In genomic region chr11:469026-469683, GRCh38 we compare ENCODE assay signal across 7 cellular contexts. TPM values are rescaled to one million over a fixed set of nuclear protein-coding genes. Genes with fewer than 3 reads are reported as not detected.
DNase-seq lines count a peak whose midpoint lies in the region; ATAC-seq and TF ChIP-seq lines count a peak whose summit lies in the region.
"Not testable (repeated sequence)": the region's sequence is repeated elsewhere in the genome, so short reads cannot be mapped to it uniquely, and the experiment has no call there.

No MANE protein-coding gene starts in this region.

- H4K20me1 ChIP-seq in osteoblast (ENCODE audit: insufficient read depth, low read length) = not testable (repeated sequence)

- not testable (repeated sequence) for H3K27me3 Mint-ChIP-seq in activated T-helper 17 cell treated with anti-CD3 and anti-CD28 coated beads, Interleukin-2, amount 50 U/mL, for 72 hours; dendritic cell treated with granulocyte-macrophage colony-stimulating factor and Interleukin-4, amounts not matched to agents 40 ng/mL and 50 ng/mL, for 4 days

- H3K9me3 ChIP-seq in HUES64 (ENCODE audit: insufficient read depth, low read depth, low read length); left lung; osteoblast (ENCODE audit: low read depth, low read length); subcutaneous abdominal adipose tissue (ENCODE audit: control insufficient read depth in 5 of 5, low read length in 5 of 5): not testable (repeated sequence)

- not testable (repeated sequence) for H3K27me3 ChIP-seq in HUES64 (ENCODE audit: insufficient read depth, low read length); left lung; osteoblast (ENCODE audit: insufficient read depth, low read length); subcutaneous abdominal adipose tissue (ENCODE audit: control insufficient read depth in 5 of 5, insufficient read depth in 4 of 5, low read length in 5 of 5)

- H3K27ac Mint-ChIP-seq in activated T-helper 17 cell treated with anti-CD3 and anti-CD28 coated beads, Interleukin-2, amount 50 U/mL, for 72 hours = peak overlapping the region; percentile 73
- H3K27ac Mint-ChIP-seq in dendritic cell treated with granulocyte-macrophage colony-stimulating factor and Interleukin-4, amounts not matched to agents 40 ng/mL and 50 ng/mL, for 4 days = peak overlapping the region; percentile 73

- not testable (repeated sequence) for H3K9me3 Mint-ChIP-seq in activated T-helper 17 cell treated with anti-CD3 and anti-CD28 coated beads, Interleukin-2, amount 50 U/mL, for 72 hours; dendritic cell treated with granulocyte-macrophage colony-stimulating factor and Interleukin-4, amounts not matched to agents 40 ng/mL and 50 ng/mL, for 4 days

- H3K4me1 ChIP-seq in HUES64 (ENCODE audit: insufficient read depth, low read length) = peaks cover 14% of the 10 kb centered on the region
- H3K4me1 ChIP-seq in left lung = peaks cover 9 to 26% of the 10 kb centered on the region in 2 donors
- H3K4me1 ChIP-seq in osteoblast (ENCODE audit: insufficient read depth, low read length) = peaks cover 10% of the 10 kb centered on the region
- peaks cover 5 to 18% (median 12%) of the 10 kb centered on the region in 5 donors for H3K4me1 ChIP-seq in subcutaneous abdominal adipose tissue (ENCODE audit: control insufficient read depth in 5 of 5, insufficient read depth in 5 of 5, low read length in 5 of 5)

- H3K36me3 ChIP-seq in HUES64 (ENCODE audit: insufficient read depth, low read length) = peaks cover 10% of the 10 kb centered on the region; the same call in 1 of the 2 replicates
- not testable (repeated sequence) for H3K36me3 ChIP-seq in left lung; osteoblast (ENCODE audit: insufficient read depth, low read length); subcutaneous abdominal adipose tissue (ENCODE audit: control insufficient read depth in 5 of 5, insufficient read depth in 5 of 5, low read length in 5 of 5)

- not testable (repeated sequence) for H3K4me1 Mint-ChIP-seq in activated T-helper 17 cell treated with anti-CD3 and anti-CD28 coated beads, Interleukin-2, amount 50 U/mL, for 72 hours
- peaks cover 27% of the 10 kb centered on the region for H3K4me1 Mint-ChIP-seq in dendritic cell treated with granulocyte-macrophage colony-stimulating factor and Interleukin-4, amounts not matched to agents 40 ng/mL and 50 ng/mL, for 4 days (ENCODE audit: low read depth)

- TF ChIP-seq CTCF in fibroblast of the aortic adventitia (IDR thresholded peaks at IDR 0.05; ENCODE audit: insufficient read depth, low read length); left lung (IDR thresholded peaks at IDR 0.05); osteoblast (IDR thresholded peaks at IDR 0.05; ENCODE audit: extremely low read depth, low read depth, low read length): not testable (repeated sequence)

- 0 out of 2 replicates have a peak overlapping the region, but pooled peaks have one; percentile 7 for H3K9ac ChIP-seq in HUES64 (ENCODE audit: low read depth, low read length)
- peak overlapping the region in 3 of 5 donors; percentile 0 to 48 (median 45) for H3K9ac ChIP-seq in subcutaneous abdominal adipose tissue (ENCODE audit: low read length in 5 of 5)

- intact Hi-C loops in dendritic cell treated with granulocyte-macrophage colony-stimulating factor and Interleukin-4, amounts not matched to agents 40 ng/mL and 50 ng/mL, for 4 days (cut with micrococcal nuclease); left lung (cut with DNase I): not testable (repeated sequence)

- not testable (repeated sequence) for H3K4me3 ChIP-seq in HUES64 (ENCODE audit: low read length)
- peak overlapping the region; percentile 51 for H3K4me3 ChIP-seq in fibroblast of the aortic adventitia (ENCODE audit: low read depth, low read length)
- peak overlapping the region in 1 of 2 donors; percentile 9 for H3K4me3 ChIP-seq in left lung
- H3K4me3 ChIP-seq in osteoblast (ENCODE audit: insufficient read depth, low read length) = peak overlapping the region; percentile 66
- peak overlapping the region; percentile 49 to 72 (median 61) for H3K4me3 ChIP-seq in subcutaneous abdominal adipose tissue (ENCODE audit: low read depth in 1 of 5, low read length in 5 of 5)

- H3K36me3 Mint-ChIP-seq in activated T-helper 17 cell treated with anti-CD3 and anti-CD28 coated beads, Interleukin-2, amount 50 U/mL, for 72 hours (ENCODE audit: low read depth) = not testable (repeated sequence)
- peaks cover 20% of the 10 kb centered on the region for H3K36me3 Mint-ChIP-seq in dendritic cell treated with granulocyte-macrophage colony-stimulating factor and Interleukin-4, amounts not matched to agents 40 ng/mL and 50 ng/mL, for 4 days (ENCODE audit: low read depth)

- H3K79me2 ChIP-seq in osteoblast (ENCODE audit: insufficient read depth, low read length) = peaks cover 26% of the 10 kb centered on the region

- H3K4me2 ChIP-seq in osteoblast (ENCODE audit: insufficient read depth, low read length) = peak overlapping the region; percentile 81

- not testable (repeated sequence) for H3K4me3 Mint-ChIP-seq in activated T-helper 17 cell treated with anti-CD3 and anti-CD28 coated beads, Interleukin-2, amount 50 U/mL, for 72 hours; dendritic cell treated with granulocyte-macrophage colony-stimulating factor and Interleukin-4, amounts not matched to agents 40 ng/mL and 50 ng/mL, for 4 days

- peak; percentile 36 for DNase-seq in fibroblast of the aortic adventitia (ENCODE audit: low read depth)
- DNase-seq in left lung; osteoblast (ENCODE audit: insufficient read length, low spot score, missing footprints): not testable (repeated sequence)

- not testable (repeated sequence) for H3K27ac ChIP-seq in HUES64 (ENCODE audit: low read depth, low read length)
- peak overlapping the region; percentile 72 to 93 for H3K27ac ChIP-seq in left lung
- H3K27ac ChIP-seq in osteoblast (ENCODE audit: low read depth, low read length) = peak overlapping the region; percentile 77
- peak overlapping the region; percentile 57 for H3K27ac ChIP-seq in subcutaneous abdominal adipose tissue (ENCODE audit: low read depth, low read length)

- peak overlapping the region; percentile 90 for H2AFZ ChIP-seq in osteoblast (ENCODE audit: low read length)

- 74% methylated on average over 19 of the region's 19 CpGs for WGBS in HUES64

- ATAC-seq in activated T-helper 17 cell treated with anti-CD3 and anti-CD28 coated beads, Interleukin-2, amount 50 U/mL, for 72 hours (replicated peaks); left lung: not testable (repeated sequence)

RNA-seq across cellular contexts. Expression of gene PTDSS2, which starts 19.1 kb away (rescaled TPM):
- polyA plus RNA-seq in HUES64 (2013, experiment 1 of 2) = 25.7 TPM
- 24.5 TPM for polyA plus RNA-seq in HUES64 (2013, experiment 2 of 2)
- 10 to 100 TPM; 24.1 to 28.0 TPM for total RNA-seq in activated T-helper 17 cell treated with anti-CD3 and anti-CD28 coated beads, Interleukin-2, amount 50 U/mL, for 72 hours
- total RNA-seq in fibroblast of the aortic adventitia (ENCODE audit: low replicate concordance) = 28.7 and 51.6 TPM in 2 replicates
- total RNA-seq in left lung = 10 to 100 TPM; 25.6 to 27.9 TPM
- 33.0 and 36.2 TPM in 2 replicates for total RNA-seq in osteoblast

RNA-seq across cellular contexts. Expression of gene ANO9, which starts 27.3 kb away (rescaled TPM):
- polyA plus RNA-seq in HUES64 (2013, experiment 1 of 2) = 2.9 TPM
- polyA plus RNA-seq in HUES64 (2013, experiment 2 of 2) = 3.7 TPM
- 100 to 1,000 TPM in 1 of 2 donors, 10 to 100 TPM in 1; 36.0 to 119 TPM for total RNA-seq in activated T-helper 17 cell treated with anti-CD3 and anti-CD28 coated beads, Interleukin-2, amount 50 U/mL, for 72 hours
- total RNA-seq in fibroblast of the aortic adventitia (ENCODE audit: low replicate concordance) (not detected in 2 replicates), left lung (10 to 100 TPM; 20.2 to 28.0 TPM), osteoblast (under 0.01 TPM in 1 of 2 replicates, not detected in the other)

RNA-seq across cellular contexts. Expression of gene RNH1, which starts 37.9 kb away (rescaled TPM):
- 28.2 TPM for polyA plus RNA-seq in HUES64 (2013, experiment 1 of 2)
- 29.7 TPM for polyA plus RNA-seq in HUES64 (2013, experiment 2 of 2)
- 100 to 1,000 TPM in 1 of 2 donors, 10 to 100 TPM in 1; 88.4 to 126 TPM for total RNA-seq in activated T-helper 17 cell treated with anti-CD3 and anti-CD28 coated beads, Interleukin-2, amount 50 U/mL, for 72 hours
- total RNA-seq in fibroblast of the aortic adventitia (ENCODE audit: low replicate concordance) (388 and 436 TPM in 2 replicates), left lung (100 to 1,000 TPM; 185 to 243 TPM), osteoblast (441 and 506 TPM in 2 replicates)

RNA-seq across cellular contexts. Expression of gene SIGIRR, which starts 54.4 kb away (rescaled TPM):
- polyA plus RNA-seq in HUES64 (2013, experiment 1 of 2) = 18.0 TPM
- polyA plus RNA-seq in HUES64 (2013, experiment 2 of 2) = 18.8 TPM
- 10 to 100 TPM; 49.5 to 55.7 TPM for total RNA-seq in activated T-helper 17 cell treated with anti-CD3 and anti-CD28 coated beads, Interleukin-2, amount 50 U/mL, for 72 hours
- 30.4 and 38.7 TPM in 2 replicates for total RNA-seq in fibroblast of the aortic adventitia (ENCODE audit: low replicate concordance)
- 10 to 100 TPM; 59.0 to 74.8 TPM for total RNA-seq in left lung
- total RNA-seq in osteoblast = 10.9 and 14.5 TPM in 2 replicates

Comparison
In these comparisons a context has a peak if more than half of its experiments do, and no peak if none do; other contexts are left out.
1. RNA of gene ANO9, which starts 27.3 kb away (total RNA-seq): 36.0 to 119 TPM in activated T-helper 17 cell treated with anti-CD3 and anti-CD28 coated beads, Interleukin-2, amount 50 U/mL, for 72 hours and 20.2 to 28.0 TPM in left lung; not detected in fibroblast of the aortic adventitia and under 0.01 TPM in osteoblast; every median in the first group is over 10 times any median in the second.